ENCODE assay signal across 1 cellular context in genomic region chr3:10026084-10026890, GRCh38.
TF ChIP-seq lines count a peak whose summit lies in the region.

Gene FANCD2 (plus strand): TSS chr3:10026437. CDS start chr3:10028658, 2,221 bp downstream.

TF ChIP-seq in HepG2, 621 proteins besides CTCF, POLR2A, EP300 and RAD21 (continued from another document and continues in another):
- TF ChIP-seq TRAFD1 (CRISPR knock-in tag; IDR thresholded peaks at IDR 0.05; ENCODE audit: borderline replicate concordance) (peak; percentile 39; the same call in 1 of the 2 replicates), NONO (IDR thresholded peaks at IDR 0.05) (no peak), NONO (CRISPR knock-in tag; conservative IDR thresholded peaks at IDR 0.05) (peak; percentile 98), IKZF1 (IDR thresholded peaks at IDR 0.05) (no peak), NCOA1 (CRISPR knock-in tag; IDR thresholded peaks at IDR 0.05) (no peak), RCOR2 (CRISPR knock-in tag; IDR thresholded peaks at IDR 0.05) (no peak), GLI4 (CRISPR knock-in tag; IDR thresholded peaks at IDR 0.05; ENCODE audit: borderline replicate concordance) (peak; percentile 25; the same call in 1 of the 2 replicates), ELF4 (CRISPR knock-in tag; IDR thresholded peaks at IDR 0.05; ENCODE audit: borderline replicate concordance) (peak; percentile 95), ZNF7 (CRISPR knock-in tag; IDR thresholded peaks at IDR 0.05) (no peak), MYNN (CRISPR knock-in tag; IDR thresholded peaks at IDR 0.05; ENCODE audit: low read depth) (no peak), SAFB2 (CRISPR knock-in tag; IDR thresholded peaks at IDR 0.05; ENCODE audit: borderline replicate concordance, low read depth) (0 out of 2 replicates have a peak, but pooled peaks have one; percentile 39), SMAD9 (CRISPR knock-in tag; IDR thresholded peaks at IDR 0.05) (no peak; the same call in 1 of the 2 replicates), MAFK (conservative IDR thresholded peaks at IDR 0.05 in 1 of 2, IDR thresholded peaks at IDR 0.05 in 1 of 2; ENCODE audit: low read length in 2 of 2) (0 out of 4 replicates have a peak, but pooled peaks of 1 of the 2 experiments have one; percentile 41), MYPOP (CRISPR knock-in tag; IDR thresholded peaks at IDR 0.05) (peak; percentile 71; the same call in 1 of the 2 replicates), ARNT (IDR thresholded peaks at IDR 0.05) (no peak), ISX (CRISPR knock-in tag; conservative IDR thresholded peaks at IDR 0.05) (no peak), HCFC1 (IDR thresholded peaks at IDR 0.05; ENCODE audit: low read depth, low read length) (peak; percentile 81), SYNCRIP (IDR thresholded peaks at IDR 0.05; ENCODE audit: insufficient read depth, low read depth, low read length) (no peak), SMAD3 (CRISPR knock-in tag; IDR thresholded peaks at IDR 0.05) (peak; percentile 88), ZNF296 (CRISPR knock-in tag; conservative IDR thresholded peaks at IDR 0.05) (no peak), KAT7 (CRISPR knock-in tag; IDR thresholded peaks at IDR 0.05; ENCODE audit: borderline replicate concordance) (peak; percentile 95; the same call in 1 of the 2 replicates), ZNF10 (CRISPR knock-in tag; IDR thresholded peaks at IDR 0.05; ENCODE audit: borderline replicate concordance, low read depth) (no peak), ZNF713 (CRISPR knock-in tag; IDR thresholded peaks at IDR 0.05) (peak; percentile 96; the same call in 1 of the 2 replicates), ESRRA (CRISPR knock-in tag; IDR thresholded peaks at IDR 0.05; ENCODE audit: low read depth) (peak; percentile 88; the same call in 1 of the 2 replicates), ZC3H4 (CRISPR knock-in tag; IDR thresholded peaks at IDR 0.05; ENCODE audit: borderline replicate concordance) (no peak), ZNF816 (CRISPR knock-in tag; IDR thresholded peaks at IDR 0.05; ENCODE audit: borderline replicate concordance) (0 out of 2 replicates have a peak, but pooled peaks have one; percentile 62), ZKSCAN1 (IDR thresholded peaks at IDR 0.05; ENCODE audit: low read length) (peak; percentile 80), SOX6 (IDR thresholded peaks at IDR 0.05) (no peak), SOX6 (CRISPR knock-in tag; IDR thresholded peaks at IDR 0.05) (peak; percentile 60), PHF20 (CRISPR knock-in tag; IDR thresholded peaks at IDR 0.05) (peak; percentile 100), ZNF615 (CRISPR knock-in tag; IDR thresholded peaks at IDR 0.05; ENCODE audit: borderline replicate concordance) (0 out of 2 replicates have a peak, but pooled peaks have one; percentile 39), NCOA2 (CRISPR knock-in tag; IDR thresholded peaks at IDR 0.05) (peak; percentile 50; the same call in 1 of the 2 replicates), ZNF800 (CRISPR knock-in tag; IDR thresholded peaks at IDR 0.05) (peak; percentile 52; the same call in 1 of the 2 replicates), KLF11 (CRISPR knock-in tag; IDR thresholded peaks at IDR 0.05) (no peak; the same call in 1 of the 2 replicates), NFATC3 (CRISPR knock-in tag; IDR thresholded peaks at IDR 0.05) (0 out of 2 replicates have a peak, but pooled peaks have one; percentile 7), ZEB1 (IDR thresholded peaks at IDR 0.05; ENCODE audit: insufficient replicate concordance, low read depth) (peak; percentile 71), NRL (CRISPR knock-in tag; IDR thresholded peaks at IDR 0.05; ENCODE audit: borderline replicate concordance) (peak; percentile 89; the same call in 1 of the 2 replicates), ZNF205 (CRISPR knock-in tag; IDR thresholded peaks at IDR 0.05) (peak; percentile 77), SRY (CRISPR knock-in tag; IDR thresholded peaks at IDR 0.05) (peak; percentile 53; the same call in 1 of the 2 replicates), BRCA1 (CRISPR knock-in tag; IDR thresholded peaks at IDR 0.05) (no peak), PHF21A (CRISPR knock-in tag; IDR thresholded peaks at IDR 0.05) (no peak), RBAK (CRISPR knock-in tag; IDR thresholded peaks at IDR 0.05) (no peak; the same call in 1 of the 2 replicates)
- TF ChIP-seq, protein P1, sequence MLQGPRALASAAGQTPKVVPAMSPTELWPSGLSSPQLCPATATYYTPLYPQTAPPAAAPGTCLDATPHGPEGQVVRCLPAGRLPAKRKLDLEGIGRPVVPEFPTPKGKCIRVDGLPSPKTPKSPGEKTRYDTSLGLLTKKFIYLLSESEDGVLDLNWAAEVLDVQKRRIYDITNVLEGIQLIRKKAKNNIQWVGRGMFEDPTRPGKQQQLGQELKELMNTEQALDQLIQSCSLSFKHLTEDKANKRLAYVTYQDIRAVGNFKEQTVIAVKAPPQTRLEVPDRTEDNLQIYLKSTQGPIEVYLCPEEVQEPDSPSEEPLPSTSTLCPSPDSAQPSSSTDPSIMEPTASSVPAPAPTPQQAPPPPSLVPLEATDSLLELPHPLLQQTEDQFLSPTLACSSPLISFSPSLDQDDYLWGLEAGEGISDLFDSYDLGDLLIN (CRISPR knock-in tag; IDR thresholded peaks at IDR 0.05; ENCODE audit: borderline replicate concordance), result peak; percentile 96; the same call in 1 of the 2 replicates
- TF ChIP-seq, protein P2, sequence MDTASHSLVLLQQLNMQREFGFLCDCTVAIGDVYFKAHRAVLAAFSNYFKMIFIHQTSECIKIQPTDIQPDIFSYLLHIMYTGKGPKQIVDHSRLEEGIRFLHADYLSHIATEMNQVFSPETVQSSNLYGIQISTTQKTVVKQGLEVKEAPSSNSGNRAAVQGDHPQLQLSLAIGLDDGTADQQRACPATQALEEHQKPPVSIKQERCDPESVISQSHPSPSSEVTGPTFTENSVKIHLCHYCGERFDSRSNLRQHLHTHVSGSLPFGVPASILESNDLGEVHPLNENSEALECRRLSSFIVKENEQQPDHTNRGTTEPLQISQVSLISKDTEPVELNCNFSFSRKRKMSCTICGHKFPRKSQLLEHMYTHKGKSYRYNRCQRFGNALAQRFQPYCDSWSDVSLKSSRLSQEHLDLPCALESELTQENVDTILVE (CRISPR knock-in tag; IDR thresholded peaks at IDR 0.05), result peak; percentile 87
- TF ChIP-seq, protein P3, sequence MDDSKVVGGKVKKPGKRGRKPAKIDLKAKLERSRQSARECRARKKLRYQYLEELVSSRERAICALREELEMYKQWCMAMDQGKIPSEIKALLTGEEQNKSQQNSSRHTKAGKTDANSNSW (CRISPR knock-in tag; IDR thresholded peaks at IDR 0.05; ENCODE audit: borderline replicate concordance), result no peak
- TF ChIP-seq, protein P4, sequence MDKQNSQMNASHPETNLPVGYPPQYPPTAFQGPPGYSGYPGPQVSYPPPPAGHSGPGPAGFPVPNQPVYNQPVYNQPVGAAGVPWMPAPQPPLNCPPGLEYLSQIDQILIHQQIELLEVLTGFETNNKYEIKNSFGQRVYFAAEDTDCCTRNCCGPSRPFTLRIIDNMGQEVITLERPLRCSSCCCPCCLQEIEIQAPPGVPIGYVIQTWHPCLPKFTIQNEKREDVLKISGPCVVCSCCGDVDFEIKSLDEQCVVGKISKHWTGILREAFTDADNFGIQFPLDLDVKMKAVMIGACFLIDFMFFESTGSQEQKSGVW (CRISPR knock-in tag; IDR thresholded peaks at IDR 0.05; ENCODE audit: borderline replicate concordance), result no peak
- TF ChIP-seq, protein P5, sequence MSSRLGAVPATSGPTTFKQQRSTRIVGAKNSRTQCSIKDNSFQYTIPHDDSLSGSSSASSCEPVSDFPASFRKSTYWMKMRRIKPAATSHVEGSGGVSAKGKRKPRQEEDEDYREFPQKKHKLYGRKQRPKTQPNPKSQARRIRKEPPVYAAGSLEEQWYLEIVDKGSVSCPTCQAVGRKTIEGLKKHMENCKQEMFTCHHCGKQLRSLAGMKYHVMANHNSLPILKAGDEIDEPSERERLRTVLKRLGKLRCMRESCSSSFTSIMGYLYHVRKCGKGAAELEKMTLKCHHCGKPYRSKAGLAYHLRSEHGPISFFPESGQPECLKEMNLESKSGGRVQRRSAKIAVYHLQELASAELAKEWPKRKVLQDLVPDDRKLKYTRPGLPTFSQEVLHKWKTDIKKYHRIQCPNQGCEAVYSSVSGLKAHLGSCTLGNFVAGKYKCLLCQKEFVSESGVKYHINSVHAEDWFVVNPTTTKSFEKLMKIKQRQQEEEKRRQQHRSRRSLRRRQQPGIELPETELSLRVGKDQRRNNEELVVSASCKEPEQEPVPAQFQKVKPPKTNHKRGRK (CRISPR knock-in tag; IDR thresholded peaks at IDR 0.05), result no peak
- TF ChIP-seq, protein P6, sequence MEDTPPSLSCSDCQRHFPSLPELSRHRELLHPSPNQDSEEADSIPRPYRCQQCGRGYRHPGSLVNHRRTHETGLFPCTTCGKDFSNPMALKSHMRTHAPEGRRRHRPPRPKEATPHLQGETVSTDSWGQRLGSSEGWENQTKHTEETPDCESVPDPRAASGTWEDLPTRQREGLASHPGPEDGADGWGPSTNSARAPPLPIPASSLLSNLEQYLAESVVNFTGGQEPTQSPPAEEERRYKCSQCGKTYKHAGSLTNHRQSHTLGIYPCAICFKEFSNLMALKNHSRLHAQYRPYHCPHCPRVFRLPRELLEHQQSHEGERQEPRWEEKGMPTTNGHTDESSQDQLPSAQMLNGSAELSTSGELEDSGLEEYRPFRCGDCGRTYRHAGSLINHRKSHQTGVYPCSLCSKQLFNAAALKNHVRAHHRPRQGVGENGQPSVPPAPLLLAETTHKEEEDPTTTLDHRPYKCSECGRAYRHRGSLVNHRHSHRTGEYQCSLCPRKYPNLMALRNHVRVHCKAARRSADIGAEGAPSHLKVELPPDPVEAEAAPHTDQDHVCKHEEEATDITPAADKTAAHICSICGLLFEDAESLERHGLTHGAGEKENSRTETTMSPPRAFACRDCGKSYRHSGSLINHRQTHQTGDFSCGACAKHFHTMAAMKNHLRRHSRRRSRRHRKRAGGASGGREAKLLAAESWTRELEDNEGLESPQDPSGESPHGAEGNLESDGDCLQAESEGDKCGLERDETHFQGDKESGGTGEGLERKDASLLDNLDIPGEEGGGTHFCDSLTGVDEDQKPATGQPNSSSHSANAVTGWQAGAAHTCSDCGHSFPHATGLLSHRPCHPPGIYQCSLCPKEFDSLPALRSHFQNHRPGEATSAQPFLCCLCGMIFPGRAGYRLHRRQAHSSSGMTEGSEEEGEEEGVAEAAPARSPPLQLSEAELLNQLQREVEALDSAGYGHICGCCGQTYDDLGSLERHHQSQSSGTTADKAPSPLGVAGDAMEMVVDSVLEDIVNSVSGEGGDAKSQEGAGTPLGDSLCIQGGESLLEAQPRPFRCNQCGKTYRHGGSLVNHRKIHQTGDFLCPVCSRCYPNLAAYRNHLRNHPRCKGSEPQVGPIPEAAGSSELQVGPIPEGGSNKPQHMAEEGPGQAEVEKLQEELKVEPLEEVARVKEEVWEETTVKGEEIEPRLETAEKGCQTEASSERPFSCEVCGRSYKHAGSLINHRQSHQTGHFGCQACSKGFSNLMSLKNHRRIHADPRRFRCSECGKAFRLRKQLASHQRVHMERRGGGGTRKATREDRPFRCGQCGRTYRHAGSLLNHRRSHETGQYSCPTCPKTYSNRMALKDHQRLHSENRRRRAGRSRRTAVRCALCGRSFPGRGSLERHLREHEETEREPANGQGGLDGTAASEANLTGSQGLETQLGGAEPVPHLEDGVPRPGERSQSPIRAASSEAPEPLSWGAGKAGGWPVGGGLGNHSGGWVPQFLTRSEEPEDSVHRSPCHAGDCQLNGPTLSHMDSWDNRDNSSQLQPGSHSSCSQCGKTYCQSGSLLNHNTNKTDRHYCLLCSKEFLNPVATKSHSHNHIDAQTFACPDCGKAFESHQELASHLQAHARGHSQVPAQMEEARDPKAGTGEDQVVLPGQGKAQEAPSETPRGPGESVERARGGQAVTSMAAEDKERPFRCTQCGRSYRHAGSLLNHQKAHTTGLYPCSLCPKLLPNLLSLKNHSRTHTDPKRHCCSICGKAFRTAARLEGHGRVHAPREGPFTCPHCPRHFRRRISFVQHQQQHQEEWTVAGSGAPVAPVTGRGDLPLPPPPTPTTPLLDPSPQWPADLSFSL (CRISPR knock-in tag; IDR thresholded peaks at IDR 0.05), result no peak
